In genomic region chr2:15588329-15588919, GRCh38 we compare ENCODE assay signal across 9 cellular contexts. TPM values are rescaled to one million over a fixed set of nuclear protein-coding genes. Genes with fewer than 3 reads are reported as not detected.
DNase-seq lines count a peak whose midpoint lies in the region; ATAC-seq, FAIRE-seq and TF ChIP-seq lines count a peak whose summit lies in the region.
"Had no signal": no experiment of that assay in that cellular context is flagged by ENCODE, and none has a peak within 500 bp of the region (broad histone marks: within the 10 kb centered on the region; RNA-seq: fewer than 3 reads in every experiment).

No MANE protein-coding gene starts in this region.

- no peak for TF ChIP-seq POLR2A in GM12892 (IDR thresholded peaks at IDR 0.05; ENCODE audit: low read depth, low read length)

- no TSS peak for BruUV-seq in Panc1 (replicated peaks; lab: Mats Ljungman, UMichigan)

- ATAC-seq in Panc1 (no peak), lung (ENCODE audit: insufficient read depth, low FRiP score) (no peak), upper lobe of right lung (no peak), HG02798 (IDR thresholded peaks at IDR 0.05; ENCODE audit: poor library complexity, unreplicated experiment) (no peak)

- no peak for FAIRE-seq in GM12892 (lab: Jason Lieb, UNC)

- H3K27me3 ChIP-seq in KMS-11 (ENCODE audit: insufficient read depth, low read depth) (no peaks in the 10 kb centered on the region), Panc1 (ENCODE audit: control insufficient read depth, insufficient read depth, low read length) (no peaks in the 10 kb centered on the region), lung (ENCODE audit: control insufficient read depth, insufficient read depth) (no peaks in the 10 kb centered on the region), upper lobe of right lung (no peaks in the 10 kb centered on the region)

- POLR2A ChIA-PET in Panc1 (lab: Charles Lee), result no interaction called here

- H3K27ac ChIP-seq in KMS-11 (no peak overlapping the region), Panc1 (ENCODE audit: low read length) (no peak overlapping the region), lung (ENCODE audit: low read depth in 1 of 2, low read length in 1 of 2) (no peak overlapping the region), upper lobe of right lung (no peak overlapping the region)
- H3K27ac ChIP-seq: skin epidermis had no signal

- 52 to 56% methylated on average over 4 of the region's 4 CpGs for WGBS in lung, 2 donors

- no peak overlapping the region for H2AFZ ChIP-seq in KMS-11 (ENCODE audit: low read depth)

- H3K4me3 ChIP-seq in KMS-11 (IDR thresholded peaks at IDR 0.05; ENCODE audit: insufficient read depth, low read depth, low read length), result no peak overlapping the region
- H3K4me3 ChIP-seq in Panc1 (ENCODE audit: low read depth in 2 of 2, low read length in 2 of 2), result no peak overlapping the region
- no peak overlapping the region for H3K4me3 ChIP-seq in cardiac fibroblast (replicated peaks in 1 of 2; ENCODE audit: low read depth in 2 of 2, low read length in 2 of 2)
- no peak overlapping the region for H3K4me3 ChIP-seq in lung
- H3K4me3 ChIP-seq in upper lobe of right lung, result no peak overlapping the region
- H3K4me3 ChIP-seq: skin epidermis had no signal

- H4K20me1 ChIP-seq in KMS-11 (ENCODE audit: insufficient read depth), result no peaks in the 10 kb centered on the region

- in situ Hi-C loops in Panc1 (cut with HindIII; ENCODE audit: low pct_unique_long_range_greater_than_20kb, low sequenced_read_pairs), result no loop called here

- DNase-seq in DMS79 (lab: John Stamatoyannopoulos, UW) (peak; percentile 13), Panc1 (ENCODE audit: low read depth, low spot score) (peak; percentile 17), cardiac fibroblast (ENCODE audit: low read depth in 2 of 2) (peak; percentile 58 to 74), lung (ENCODE audit: low spot score) (peak; percentile 44), upper lobe of right lung (no peak), GM12892 (ENCODE audit: insufficient read length) (no peak)

- H3K4me1 ChIP-seq in KMS-11 (ENCODE audit: low read depth, poor library complexity, severe bottlenecking) (peaks cover 11% of the 10 kb centered on the region), Panc1 (ENCODE audit: control insufficient read depth, insufficient read depth, low read length) (peaks cover 7% of the 10 kb centered on the region), lung (ENCODE audit: control insufficient read depth in 2 of 2, insufficient read depth in 2 of 2, low read length in 2 of 2) (peaks cover 0 to 2% of the 10 kb centered on the region in 2 donors), upper lobe of right lung (peaks cover 8% of the 10 kb centered on the region)

- H3K9me3 ChIP-seq in Panc1 (ENCODE audit: control insufficient read depth, insufficient read depth, low read depth, low read length) (no peaks in the 10 kb centered on the region), lung (ENCODE audit: control insufficient read depth in 2 of 2, insufficient read depth in 1 of 2, low read length in 1 of 2) (no peaks in the 10 kb centered on the region), upper lobe of right lung (no peaks in the 10 kb centered on the region)

- intact Hi-C loops in Panc1 (cut with micrococcal nuclease; ENCODE audit: unreplicated experiment), result no loop called here
- intact Hi-C loops in upper lobe of right lung (cut with DNase I), result no loop called here

- H3K9ac ChIP-seq in KMS-11, result no peak overlapping the region

- TF ChIP-seq CTCF in KMS-11 (conservative IDR thresholded peaks at IDR 0.05; ENCODE audit: low read depth, low read length), result peak; percentile 57
- peak; percentile 81 for TF ChIP-seq CTCF in Panc1 (IDR thresholded peaks at IDR 0.05)
- TF ChIP-seq CTCF in cardiac fibroblast (IDR thresholded peaks at IDR 0.05; ENCODE audit: low read depth, low read length), result peak; percentile 62
- no peak for TF ChIP-seq CTCF in lung (IDR thresholded peaks at IDR 0.05; ENCODE audit: control extremely low read depth, extremely low read depth)
- peak; percentile 43 for TF ChIP-seq CTCF in upper lobe of right lung (IDR thresholded peaks at IDR 0.05)

- CTCF ChIA-PET in Panc1 (lab: Charles Lee), result no interaction called here

- H3K36me3 ChIP-seq in KMS-11 (ENCODE audit: insufficient read depth) (no peaks in the 10 kb centered on the region), Panc1 (ENCODE audit: control insufficient read depth, insufficient read depth, low read length) (no peaks in the 10 kb centered on the region), lung (ENCODE audit: control insufficient read depth in 2 of 2, insufficient read depth in 2 of 2, low read length in 2 of 2) (no peaks in the 10 kb centered on the region), upper lobe of right lung (no peaks in the 10 kb centered on the region)

- no peak overlapping the region for H3K4me2 ChIP-seq in KMS-11

- H3K79me2 ChIP-seq in KMS-11 (ENCODE audit: insufficient read depth, low read depth), result peaks cover 21% of the 10 kb centered on the region

RNA-seq across cellular contexts. Expression of gene DDX1, which starts 3.2 kb away (rescaled TPM):
- total RNA-seq in Panc1 (2021; ENCODE audit: unreplicated experiment) (102 TPM), lung (10 to 100 TPM; 62.3 to 85.2 TPM), upper lobe of right lung (68.6 TPM)
- polyA plus RNA-seq in Panc1 (2012; ENCODE audit: insufficient read length), result 58.2 TPM
- 10 to 100 TPM; 53.7 to 58.8 TPM for polyA plus RNA-seq in lung
- 81.9 TPM for polyA plus RNA-seq in GM12892 (2012; ENCODE audit: missing spikeins)

RNA-seq across cellular contexts. Expression of gene NBAS, which starts 27.3 kb away (rescaled TPM):
- total RNA-seq in Panc1 (2021; ENCODE audit: unreplicated experiment), result 36.3 TPM
- polyA plus RNA-seq in Panc1 (2012; ENCODE audit: insufficient read length), result 19.0 TPM
- total RNA-seq in lung, result 10 to 100 TPM; 40.1 to 61.3 TPM
- polyA plus RNA-seq in lung, result 10 to 100 TPM; 15.6 to 30.8 TPM
- 38.8 TPM for total RNA-seq in upper lobe of right lung
- 14.8 TPM for polyA plus RNA-seq in GM12892 (2012; ENCODE audit: missing spikeins)

Comparison
In these comparisons a context has a peak if more than half of its experiments do, and no peak if none do; other contexts are left out.
1. DNase-seq: peak in DMS79 (single experiment), Panc1 (single experiment), cardiac fibroblast (2 of 2) and lung (single experiment); none in upper lobe of right lung (single experiment) and GM12892 (single experiment).